ENCODE assay signal across 1 cellular context in genomic region chr21:18191139-18191538, GRCh38.
TF ChIP-seq lines count a peak whose summit lies in the region.

No MANE protein-coding gene starts in this region.

TF ChIP-seq in GM23338, 12 proteins besides CTCF, POLR2A, EP300 and RAD21 (continued from another document):
- TF ChIP-seq ZNF462 (CRISPR knock-in tag; IDR thresholded peaks at IDR 0.05) (no peak), STAT1 (IDR thresholded peaks at IDR 0.05; ENCODE audit: unreplicated experiment) (no peak), JUNB (IDR thresholded peaks at IDR 0.05; ENCODE audit: unreplicated experiment) (no peak), REST (IDR thresholded peaks at IDR 0.05; ENCODE audit: unreplicated experiment) (no peak), EZH2phosphoT487 (IDR thresholded peaks at IDR 0.05; ENCODE audit: unreplicated experiment) (no peak), NANOG (IDR thresholded peaks at IDR 0.05; ENCODE audit: borderline replicate concordance) (no peak), ETS1 (IDR thresholded peaks at IDR 0.05) (no peak)
